ENCODE assay signal across 1 cellular context in the genomic region with DNA sequence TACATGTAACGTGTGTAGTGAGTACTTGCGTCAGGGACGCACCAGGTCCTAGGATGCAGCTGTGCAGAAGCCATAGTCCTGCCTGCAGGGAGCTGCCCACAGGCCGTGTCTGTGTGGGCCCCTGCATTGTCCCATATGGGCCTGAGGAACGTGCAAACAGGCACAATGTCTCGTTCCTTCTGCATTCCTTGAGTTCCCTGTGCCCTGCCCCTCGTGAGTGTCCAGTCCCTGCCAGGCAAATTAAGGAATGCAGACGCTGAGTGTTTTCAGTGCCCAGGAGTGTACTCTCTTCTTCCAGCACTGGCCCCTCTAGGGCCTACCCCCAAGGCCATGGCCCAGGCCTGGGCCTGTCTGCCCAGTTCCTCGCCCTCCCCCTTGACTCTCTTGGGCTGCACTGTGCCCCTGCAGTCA.
TF ChIP-seq lines count a peak whose summit lies in the region.

No MANE protein-coding gene starts in this region.

TF ChIP-seq in H1, 55 proteins besides CTCF, POLR2A, EP300 and RAD21:
- no peak for TF ChIP-seq PHF8 (conservative IDR thresholded peaks at IDR 0.05; ENCODE audit: low read depth, low read length)
- TF ChIP-seq RBBP5 (IDR thresholded peaks at IDR 0.05; ENCODE audit: borderline replicate concordance, low read depth, low read length), result no peak
- TF ChIP-seq KDM4A (IDR thresholded peaks at IDR 0.05; ENCODE audit: low read depth, low read length, severe bottlenecking), result no peak
- no peak for TF ChIP-seq FOSL1 (IDR thresholded peaks at IDR 0.05; ENCODE audit: insufficient read depth, low read depth, low read length)
- no peak for TF ChIP-seq MAFK (IDR thresholded peaks at IDR 0.05; ENCODE audit: low read depth, low read length)
- no peak for TF ChIP-seq SIRT6 (IDR thresholded peaks at IDR 0.05; ENCODE audit: low read length)
- TF ChIP-seq GTF2F1 (IDR thresholded peaks at IDR 0.05; ENCODE audit: borderline replicate concordance, low read depth, low read length), result no peak
